11 cellular contexts compared by ENCODE assay signal in the genomic region with DNA sequence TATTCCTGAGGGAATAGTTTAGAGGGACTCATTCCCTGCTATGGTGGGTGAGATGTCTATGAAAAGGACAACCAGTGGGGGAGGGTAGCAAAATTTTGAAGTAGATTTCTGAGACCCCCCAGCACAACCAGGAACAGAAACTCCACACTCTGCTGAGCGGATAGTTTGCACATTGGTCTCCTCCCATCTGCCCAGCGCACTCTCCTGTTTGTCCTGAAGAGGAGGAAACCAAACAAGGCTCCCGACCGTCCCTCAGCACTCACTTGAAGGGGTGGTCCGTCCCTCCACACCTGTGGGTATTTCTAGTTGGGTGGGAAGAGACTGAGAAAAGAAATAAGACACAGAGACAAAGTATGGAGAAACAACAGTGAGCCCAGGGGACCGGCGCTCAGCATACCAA. TPM values are rescaled to one million over a fixed set of nuclear protein-coding genes. Genes with fewer than 3 reads are reported as not detected.
"Had no signal": no experiment of that assay in that cellular context is flagged by ENCODE, and none has a peak within 500 bp of the region (broad histone marks: within the 10 kb centered on the region; RNA-seq: fewer than 3 reads in every experiment).

No MANE protein-coding gene starts in this region.

RNA-seq across cellular contexts. Expression of gene ALDH3B2, which starts 41.8 kb away (rescaled TPM):
- total RNA-seq: liver; mononuclear cell; naive thymus-derived CD4-positive, alpha-beta T cell; natural killer cell treated with Interleukin-12 subunit alpha and Interleukin-12 subunit beta and Interleukin-15 and Interleukin-18, amount 100 ng/mL, for 72 hours; omental fat pad; pulmonary artery endothelial cell; right atrium auricular region; right lobe of liver; skeletal muscle tissue; subcutaneous adipose tissue; thoracic aorta had no signal
